Comparison of ENCODE assay signal across 37 cellular contexts in genomic region chr6:40959781-40960327, GRCh38.
"Had no signal": no experiment of that assay in that cellular context is flagged by ENCODE, and none has a peak within 500 bp of the region (broad histone marks: within the 10 kb centered on the region; RNA-seq: fewer than 3 reads in every experiment).

No MANE protein-coding gene starts in this region.

- H3K27me3 ChIP-seq: ascending aorta, body of pancreas, breast epithelium, MG63, Peyer's patch had no signal

- ATAC-seq: activated CD8-positive, alpha-beta T cell treated with anti-CD3 and anti-CD28 coated beads for 36 hours; activated T-cell treated with anti-CD3 and anti-CD28 coated beads, Interleukin-2, amount 50 U/mL, for 72 hours; activated T-helper 17 cell treated with anti-CD3 and anti-CD28 coated beads, Interleukin-2, amount 50 U/mL, for 72 hours; body of pancreas; Right ventricle myocardium inferior had no signal

- H3K27ac ChIP-seq: ascending aorta, body of pancreas, breast epithelium, Peyer's patch, WERI-Rb-1 had no signal

- H3K9me3 ChIP-seq: ascending aorta, body of pancreas, breast epithelium, MG63, Peyer's patch had no signal

- H3K36me3 ChIP-seq: ascending aorta, breast epithelium, MG63, Peyer's patch, WERI-Rb-1 had no signal

- H3K4me1 ChIP-seq: ascending aorta, breast epithelium, Peyer's patch had no signal

- H3K4me3 ChIP-seq: ascending aorta, body of pancreas, breast epithelium, MG63, Peyer's patch had no signal

- DNase-seq: activated CD4-positive, alpha-beta T cell treated with anti-CD3 and anti-CD28 coated beads, Interleukin-2, amount 10 ng/mL, durations not matched to agents 24 days and 14 days; activated CD4-positive, alpha-beta T cell treated with anti-CD3 and anti-CD28 coated beads, Interleukin-2, amount 50 U/mL, for 4 hours; activated CD4-positive, CD25-positive, alpha-beta regulatory T cell; activated CD8-positive, alpha-beta T cell treated with anti-CD3 and anti-CD28 coated beads for 36 hours; activated effector memory CD4-positive, alpha-beta T cell treated with anti-CD3 and anti-CD28 coated beads, Interleukin-2, amount 50 U/mL, for 16 hours; activated naive CD4-positive, alpha-beta T cell treated with Interleukin-2 at 50 U/mL for 16 hours; activated naive CD8-positive, alpha-beta T cell treated with anti-CD3 and anti-CD28 coated beads, Interleukin-2, amount 10 ng/mL, durations not matched to agents 7 days and 5 days; activated T-cell treated with anti-CD3 and anti-CD28 coated beads, Interleukin-2, amount 50 U/mL, for 1 hour; activated T-cell treated with anti-CD3 and anti-CD28 coated beads, Interleukin-2, amount 50 U/mL, for 72 hours; amygdala; body of pancreas; caudate nucleus; cerebellar nuclear complex; Kasumi-1; KG1; MG63; NCI-H1048; NCI-H1105 treated with DMSO at 0.1 percent for 48 hours; NCI-H1436; NCI-H1930; NCI-H2081 treated with DMSO at 0.1 percent for 48 hours; NCI-H226; NCI-H524; NCI-H69; NCI-H82; Peyer's patch; RPMI8226; SIG-M5; SW 1271; T-helper 1 cell; T-helper 2 cell; T-helper 9 cell; WERI-Rb-1 had no signal
